ENCODE assay signal across 13 cellular contexts in the genomic region with DNA sequence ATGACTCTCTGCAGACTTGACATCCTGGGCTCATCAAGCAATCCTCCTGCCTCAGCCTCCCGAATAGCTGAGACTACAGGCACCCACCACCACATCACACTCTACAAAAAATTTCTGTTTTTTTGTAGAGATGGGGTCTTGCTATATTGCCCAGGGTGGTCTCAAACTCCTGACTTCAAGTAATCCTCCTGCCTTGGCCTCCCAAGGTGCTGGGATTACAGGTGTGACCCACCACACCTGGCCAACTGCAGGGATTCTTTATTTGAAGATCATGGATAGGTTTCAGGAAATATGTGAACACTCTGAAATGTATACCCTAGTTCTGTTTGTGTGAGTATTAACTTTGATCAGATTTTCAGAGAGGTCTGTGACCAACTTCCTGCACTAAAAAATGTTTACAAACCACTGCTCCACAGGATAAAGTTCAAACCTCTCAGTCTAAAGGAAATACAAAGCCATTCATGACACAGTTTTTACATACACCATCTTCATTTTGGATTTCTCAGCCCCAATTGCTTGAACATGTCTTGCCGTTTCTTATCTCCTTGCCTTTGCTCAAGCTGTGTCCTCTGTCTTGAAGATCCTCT.
DNase-seq lines count a peak whose midpoint lies in the region; ATAC-seq and TF ChIP-seq lines count a peak whose summit lies in the region.
"Had no signal": no experiment of that assay in that cellular context is flagged by ENCODE, and none has a peak within 500 bp of the region (broad histone marks: within the 10 kb centered on the region; RNA-seq: fewer than 3 reads in every experiment).

No MANE protein-coding gene starts in this region.

- TF ChIP-seq CTCF in HFFc6 (IDR thresholded peaks at IDR 0.05) (no peak), choroid plexus epithelial cell (conservative IDR thresholded peaks at IDR 0.05; ENCODE audit: low read depth, low read length) (no peak), ascending aorta (IDR thresholded peaks at IDR 0.05) (no peak)

- peak overlapping the region in 7 of 8 donors; percentile 7 to 77 (median 61) for H3K4me3 Mint-ChIP-seq in CD4-positive, alpha-beta memory T cell
- no peak overlapping the region for H3K4me3 Mint-ChIP-seq in HFFc6
- peak overlapping the region; percentile 76 for H3K4me3 Mint-ChIP-seq in natural killer cell treated with Interleukin-12 subunit alpha and Interleukin-12 subunit beta and Interleukin-15 and Interleukin-18, amount 100 ng/mL, for 72 hours

- H3K4me1 Mint-ChIP-seq in CD4-positive, alpha-beta memory T cell: peaks cover 32 to 59% (median 41%) of the 10 kb centered on the region in 4 donors
- peaks cover 60% of the 10 kb centered on the region for H3K4me1 Mint-ChIP-seq in HFFc6 (ENCODE audit: low read depth)
- peaks cover 53 to 64% of the 10 kb centered on the region in 2 donors for H3K4me1 Mint-ChIP-seq in natural killer cell treated with Interleukin-12 subunit alpha and Interleukin-12 subunit beta and Interleukin-15 and Interleukin-18, amount 100 ng/mL, for 72 hours (ENCODE audit: low read depth in 2 of 2)

- CTCF ChIA-PET in CD4-positive, alpha-beta memory T cell (lab: Charles Lee; ENCODE audit: partially characterized antibody): no interaction called here

- H3K9me3 Mint-ChIP-seq in CD4-positive, alpha-beta memory T cell: no peaks in the 10 kb centered on the region
- no peaks in the 10 kb centered on the region for H3K9me3 Mint-ChIP-seq in HFFc6
- peaks cover 14% of the 10 kb centered on the region for H3K9me3 Mint-ChIP-seq in natural killer cell treated with Interleukin-12 subunit alpha and Interleukin-12 subunit beta and Interleukin-15 and Interleukin-18, amount 100 ng/mL, for 72 hours

- H3K9me3 ChIP-seq in CD4-positive, alpha-beta memory T cell (ENCODE audit: control insufficient read depth in 1 of 2, low read length in 2 of 2): no peaks in the 10 kb centered on the region
- H3K9me3 ChIP-seq in ascending aorta: no peaks in the 10 kb centered on the region
- H3K9me3 ChIP-seq: gastroesophageal sphincter had no signal

- H3K4me1 ChIP-seq in CD4-positive, alpha-beta memory T cell (ENCODE audit: insufficient read depth, low read length): peaks cover 38% of the 10 kb centered on the region
- H3K4me1 ChIP-seq in ascending aorta: no peaks in the 10 kb centered on the region

- peak overlapping the region; percentile 4 for H3K27ac ChIP-seq in CD4-positive, alpha-beta memory T cell (ENCODE audit: low read depth, low read length)
- no peak overlapping the region for H3K27ac ChIP-seq in ascending aorta

- peak overlapping the region in 1 of 2 donors; percentile 6 for H3K4me3 ChIP-seq in CD4-positive, alpha-beta memory T cell (ENCODE audit: low read length in 2 of 2)
- H3K4me3 ChIP-seq in choroid plexus epithelial cell (ENCODE audit: low read depth, low read length): no peak overlapping the region
- no peak overlapping the region for H3K4me3 ChIP-seq in ascending aorta
- H3K4me3 ChIP-seq: gastroesophageal sphincter had no signal

- H3K27me3 Mint-ChIP-seq in CD4-positive, alpha-beta memory T cell: no peaks in the 10 kb centered on the region
- no peaks in the 10 kb centered on the region; the same call in 1 of the 2 replicates for H3K27me3 Mint-ChIP-seq in HFFc6 (ENCODE audit: insufficient read depth)
- H3K27me3 Mint-ChIP-seq in natural killer cell treated with Interleukin-12 subunit alpha and Interleukin-12 subunit beta and Interleukin-15 and Interleukin-18, amount 100 ng/mL, for 72 hours: no peaks in the 10 kb centered on the region

- no peaks in the 10 kb centered on the region for H3K27me3 ChIP-seq in CD4-positive, alpha-beta memory T cell (ENCODE audit: insufficient read depth, low read length)
- H3K27me3 ChIP-seq in ascending aorta: no peaks in the 10 kb centered on the region
- H3K27me3 ChIP-seq: gastroesophageal sphincter had no signal

- POLR2A ChIA-PET in CD4-positive, alpha-beta memory T cell (lab: Charles Lee; ENCODE audit: partially characterized antibody): interaction anchor here (1.9 to 4.8 kb wide), 2 partner anchors 24 to 260 kb away, joined by 6 to 33 read pairs; partner anchors contain the start of gene JUN

- no peaks in the 10 kb centered on the region for H3K36me3 ChIP-seq in CD4-positive, alpha-beta memory T cell (ENCODE audit: insufficient read depth, low read length)
- H3K36me3 ChIP-seq in ascending aorta: no peaks in the 10 kb centered on the region
- H3K36me3 ChIP-seq: gastroesophageal sphincter had no signal

- H3K36me3 Mint-ChIP-seq in CD4-positive, alpha-beta memory T cell: no peaks in the 10 kb centered on the region
- peaks cover 11% of the 10 kb centered on the region for H3K36me3 Mint-ChIP-seq in HFFc6 (ENCODE audit: low read depth)
- H3K36me3 Mint-ChIP-seq in natural killer cell treated with Interleukin-12 subunit alpha and Interleukin-12 subunit beta and Interleukin-15 and Interleukin-18, amount 100 ng/mL, for 72 hours: peaks cover 9% of the 10 kb centered on the region

- ATAC-seq in natural killer cell treated with Interleukin-12 subunit alpha and Interleukin-12 subunit beta and Interleukin-15 and Interleukin-18, amount 100 ng/mL, for 72 hours: no peak

- DNase-seq in CD4-positive, alpha-beta memory T cell: peak in 4 of 5 donors; percentile 10 to 23 (median 20)
- DNase-seq in HFFc6: no peak
- peak; percentile 41 for DNase-seq in choroid plexus epithelial cell (ENCODE audit: low read depth)
- no peak for DNase-seq in natural killer cell treated with Interleukin-12 subunit alpha and Interleukin-12 subunit beta and Interleukin-15 and Interleukin-18, amount 100 ng/mL, for 72 hours (ENCODE audit: low spot score)
- no peak for DNase-seq in NCI-H345 treated with DMSO at 0.1 percent for 48 hours (lab: John Stamatoyannopoulos, UW; ENCODE audit: unreplicated experiment)
- DNase-seq in ascending aorta (ENCODE audit: low spot score in 2 of 2): no peak
- DNase-seq in ecto neural progenitor cell (ENCODE audit: low spot score): no peak
- no peak for DNase-seq in DMS79 treated with DMSO at 0.1 percent for 48 hours (lab: John Stamatoyannopoulos, UW)
- DNase-seq: COR-L47; effector memory CD4-positive, alpha-beta T cell; NCI-H1417 treated with DMSO at 0.1 percent for 48 hours; NCI-H526 had no signal

- H3K27ac Mint-ChIP-seq in CD4-positive, alpha-beta memory T cell: peak overlapping the region; percentile 13 to 89 (median 83)
- peak overlapping the region; percentile 84 for H3K27ac Mint-ChIP-seq in HFFc6
- H3K27ac Mint-ChIP-seq in natural killer cell treated with Interleukin-12 subunit alpha and Interleukin-12 subunit beta and Interleukin-15 and Interleukin-18, amount 100 ng/mL, for 72 hours: peak overlapping the region; percentile 82 to 96

- intact Hi-C loops in CD4-positive, alpha-beta memory T cell (cut with micrococcal nuclease): no loop called here
- intact Hi-C loops in ascending aorta (cut with DNase I): no loop called here

Comparison
In these comparisons a context has a peak if more than half of its experiments do, and no peak if none do; other contexts are left out.
1. DNase-seq: peak in CD4-positive, alpha-beta memory T cell (4 of 5) and choroid plexus epithelial cell (single experiment); none in HFFc6 (single experiment), natural killer cell treated with Interleukin-12 subunit alpha and Interleukin-12 subunit beta and Interleukin-15 and Interleukin-18, amount 100 ng/mL, for 72 hours (single experiment), NCI-H345 treated with DMSO at 0.1 percent for 48 hours (single experiment), ascending aorta (0 of 2), ecto neural progenitor cell (single experiment) and DMS79 treated with DMSO at 0.1 percent for 48 hours (single experiment).
2. Peak in every context shown above with its lines, with median percentiles within 50 percentile points of each other: H3K27ac Mint-ChIP-seq.